8 cellular contexts compared by ENCODE assay signal in genomic region chr7:108592633-108593277, GRCh38. TPM values are rescaled to one million over a fixed set of nuclear protein-coding genes. Genes with fewer than 3 reads are reported as not detected.
DNase-seq lines count a peak whose midpoint lies in the region; ATAC-seq and TF ChIP-seq lines count a peak whose summit lies in the region.

No MANE protein-coding gene starts in this region.

- no peak overlapping the region for H3K4me2 ChIP-seq in neuronal stem cell (ENCODE audit: insufficient read depth, low read length, poor library complexity, severe bottlenecking)
- H3K4me2 ChIP-seq in mesenchymal stem cell (ENCODE audit: low read length, poor library complexity, severe bottlenecking), result no peak overlapping the region

- H3K36me3 ChIP-seq in neuronal stem cell (replicated peaks in 1 of 2; ENCODE audit: control insufficient read depth in 2 of 2, insufficient read depth in 2 of 2, low read length in 2 of 2) (no peaks in the 10 kb centered on the region), mesenchymal stem cell (ENCODE audit: control insufficient read depth in 1 of 2, insufficient read depth in 2 of 2, low read depth in 1 of 2, low read length in 2 of 2) (no peaks in the 10 kb centered on the region)

- H3K9me3 ChIP-seq in neuronal stem cell (replicated peaks in 1 of 2; ENCODE audit: control insufficient read depth in 2 of 2, insufficient read depth in 1 of 2, low read depth in 1 of 2, low read length in 2 of 2) (no peaks in the 10 kb centered on the region), mesenchymal stem cell (ENCODE audit: control insufficient read depth, low read length) (no peaks in the 10 kb centered on the region)

- H3K4ac ChIP-seq in neuronal stem cell (ENCODE audit: low read length) (no peak overlapping the region), mesenchymal stem cell (ENCODE audit: low read depth in 1 of 2, low read length in 2 of 2) (no peak overlapping the region)

- H2BK15ac ChIP-seq in neuronal stem cell (ENCODE audit: low read length), result no peak overlapping the region
- H2BK15ac ChIP-seq in mesenchymal stem cell (ENCODE audit: low read depth, poor library complexity, severe bottlenecking), result no peak overlapping the region

- H2BK12ac ChIP-seq in neuronal stem cell (ENCODE audit: low read length), result no peak overlapping the region
- no peak overlapping the region for H2BK12ac ChIP-seq in mesenchymal stem cell (ENCODE audit: low read length in 2 of 2)

- H2AK5ac ChIP-seq in neuronal stem cell (ENCODE audit: low read depth, low read length) (no peak overlapping the region), mesenchymal stem cell (ENCODE audit: low read length, severe bottlenecking) (no peak overlapping the region)

- no peak overlapping the region for H3K4me3 ChIP-seq in neuronal stem cell (ENCODE audit: low read length in 2 of 2)
- no peak overlapping the region for H3K4me3 ChIP-seq in mesenchymal stem cell (ENCODE audit: insufficient read depth in 1 of 2, low read depth in 1 of 2, low read length in 2 of 2)

- no CpG with 5 or more reads among the region's 4 CpGs for WGBS in neuronal stem cell (ENCODE audit: extremely low coverage in 2 of 2, insufficient read length in 2 of 2, insufficient replicate concordance in 1 of 2), 2 donors
- 81% methylated on average over 4 of the region's 4 CpGs for WGBS in mesenchymal stem cell

- no peak overlapping the region for H2BK5ac ChIP-seq in neuronal stem cell (ENCODE audit: low read length)
- H2BK5ac ChIP-seq in mesenchymal stem cell (ENCODE audit: low read depth, low read length, poor library complexity, severe bottlenecking), result no peak overlapping the region

- H3K4me1 ChIP-seq in neuronal stem cell (ENCODE audit: control insufficient read depth in 2 of 2, insufficient read depth in 1 of 2, low read depth in 1 of 2, low read length in 2 of 2) (peaks cover 5 to 11% of the 10 kb centered on the region in 2 donors), mesenchymal stem cell (ENCODE audit: control insufficient read depth, insufficient read depth, low read depth, low read length) (peaks cover 4% of the 10 kb centered on the region)

- no peak overlapping the region for H3K9ac ChIP-seq in neuronal stem cell (ENCODE audit: low read depth, low read length, poor library complexity)
- no peak overlapping the region for H3K9ac ChIP-seq in mesenchymal stem cell (ENCODE audit: low read length)

- H2AFZ ChIP-seq in neuronal stem cell (ENCODE audit: low read length) (peak overlapping the region; percentile 81), mesenchymal stem cell (ENCODE audit: low read depth, low read length) (no peak overlapping the region)

- TF ChIP-seq CTCF in GM12872 (IDR thresholded peaks at IDR 0.05; ENCODE audit: insufficient read depth, low read depth, low read length), result peak; percentile 29; the same call in 1 of the 3 replicates

- DNase-seq in NCI-H2081 (lab: John Stamatoyannopoulos, UW), result peak; percentile 63 to 76
- DNase-seq in astrocyte of the hippocampus (ENCODE audit: low read depth, low spot score), result peak; percentile 44
- no peak for DNase-seq in neuronal stem cell (ENCODE audit: low spot score)
- no peak for DNase-seq in mesenchymal stem cell
- no peak for DNase-seq in effector CD8-positive, alpha-beta T cell (lab: John Stamatoyannopoulos, UW)

- H3K23ac ChIP-seq in neuronal stem cell (ENCODE audit: low read depth, low read length, poor library complexity) (no peak overlapping the region), mesenchymal stem cell (ENCODE audit: low read length in 2 of 2) (no peak overlapping the region)

- TF ChIP-seq POLR2A in GM18505 (IDR thresholded peaks at IDR 0.05; ENCODE audit: borderline replicate concordance, extremely low read depth, insufficient read depth, insufficient read length), result no peak

- no peak for ATAC-seq in GM18505 (IDR thresholded peaks at IDR 0.05; ENCODE audit: unreplicated experiment)
- no peak for ATAC-seq in HG03039 (IDR thresholded peaks at IDR 0.05; ENCODE audit: unreplicated experiment)

- H4K91ac ChIP-seq in neuronal stem cell (ENCODE audit: low read depth, low read length, poor library complexity) (no peak overlapping the region), mesenchymal stem cell (ENCODE audit: low read length) (no peak overlapping the region)

- H3K27me3 ChIP-seq in neuronal stem cell (ENCODE audit: control insufficient read depth in 3 of 3, insufficient read depth in 3 of 3, low read depth in 1 of 3, low read length in 3 of 3) (no peaks in the 10 kb centered on the region), mesenchymal stem cell (ENCODE audit: control insufficient read depth in 1 of 2, insufficient read depth in 1 of 2, low read length in 2 of 2) (no peaks in the 10 kb centered on the region)

- H4K8ac ChIP-seq in neuronal stem cell (ENCODE audit: low read depth, low read length) (no peak overlapping the region), mesenchymal stem cell (ENCODE audit: low read length) (no peak overlapping the region)

- no peaks in the 10 kb centered on the region for H3K79me1 ChIP-seq in neuronal stem cell (ENCODE audit: low read depth, low read length)
- H3K79me1 ChIP-seq in mesenchymal stem cell (replicated peaks; ENCODE audit: low read length, poor library complexity, severe bottlenecking), result no peaks in the 10 kb centered on the region

- H3K18ac ChIP-seq in neuronal stem cell (ENCODE audit: low read length), result no peak overlapping the region
- no peak overlapping the region for H3K18ac ChIP-seq in mesenchymal stem cell (ENCODE audit: low read depth in 1 of 2, low read length in 2 of 2)

- H2BK120ac ChIP-seq in neuronal stem cell (ENCODE audit: low read depth, low read length) (no peak overlapping the region), mesenchymal stem cell (ENCODE audit: low read depth, low read length) (no peak overlapping the region)

- H3K14ac ChIP-seq in neuronal stem cell (ENCODE audit: low read length), result no peak overlapping the region
- no peak overlapping the region for H3K14ac ChIP-seq in mesenchymal stem cell (ENCODE audit: low read length in 2 of 2)

- H3K27ac ChIP-seq in neuronal stem cell (replicated peaks; ENCODE audit: low read length) (no peak overlapping the region), mesenchymal stem cell (ENCODE audit: low read length, poor library complexity, severe bottlenecking) (no peak overlapping the region)

RNA-seq across cellular contexts. Expression of gene DNAJB9, which starts 23.1 kb away (rescaled TPM):
- polyA plus RNA-seq in neuronal stem cell (2013, experiment 1 of 2), result 14.3 TPM
- polyA plus RNA-seq in neuronal stem cell (2013, experiment 2 of 2), result 13.6 TPM
- 35.8 TPM for polyA plus RNA-seq in mesenchymal stem cell (2013, experiment 1 of 2)
- polyA plus RNA-seq in mesenchymal stem cell (2013, experiment 2 of 2), result 35.7 TPM

RNA-seq across cellular contexts. Expression of gene THAP5, which starts 23.2 kb away (rescaled TPM):
- 28.5 TPM for polyA plus RNA-seq in neuronal stem cell (2013, experiment 1 of 2)
- polyA plus RNA-seq in neuronal stem cell (2013, experiment 2 of 2), result 31.2 TPM
- polyA plus RNA-seq in mesenchymal stem cell (2013, experiment 1 of 2), result 22.6 TPM
- polyA plus RNA-seq in mesenchymal stem cell (2013, experiment 2 of 2), result 24.2 TPM

Comparison
In these comparisons a context has a peak if more than half of its experiments do, and no peak if none do; other contexts are left out.
1. DNase-seq: peak in NCI-H2081 (2 of 2) and astrocyte of the hippocampus (single experiment); none in neuronal stem cell (single experiment), mesenchymal stem cell (single experiment) and effector CD8-positive, alpha-beta T cell (single experiment).